ENCODE assay signal across 1 cellular context in genomic region chr16:31458073-31458834, GRCh38.
TF ChIP-seq lines count a peak whose summit lies in the region.

No MANE protein-coding gene starts in this region.

TF ChIP-seq in HepG2, 621 proteins besides CTCF, POLR2A, EP300 and RAD21 (continued from another document and continues in another):
- peak; percentile 98 for TF ChIP-seq ZNF292 (CRISPR knock-in tag; IDR thresholded peaks at IDR 0.05; ENCODE audit: borderline replicate concordance, low read depth)
- no peak; the same call in 1 of the 2 replicates for TF ChIP-seq ZNF33B (CRISPR knock-in tag; IDR thresholded peaks at IDR 0.05)
- TF ChIP-seq THRA (CRISPR knock-in tag; IDR thresholded peaks at IDR 0.05; ENCODE audit: borderline replicate concordance): peak; percentile 84
- peak; percentile 69; the same call in 1 of the 2 replicates for TF ChIP-seq ZNF550 (CRISPR knock-in tag; IDR thresholded peaks at IDR 0.05; ENCODE audit: borderline replicate concordance)
- TF ChIP-seq ZKSCAN8 (CRISPR knock-in tag; IDR thresholded peaks at IDR 0.05; ENCODE audit: borderline replicate concordance): peak; percentile 81; the same call in 1 of the 2 replicates
- peak; percentile 95; the same call in 1 of the 2 replicates for TF ChIP-seq ZBTB20 (CRISPR knock-in tag; IDR thresholded peaks at IDR 0.05; ENCODE audit: borderline replicate concordance, low read depth)
- TF ChIP-seq THAP7 (CRISPR knock-in tag; IDR thresholded peaks at IDR 0.05): peak; percentile 41; the same call in 1 of the 2 replicates
- TF ChIP-seq PITX1 (CRISPR knock-in tag; IDR thresholded peaks at IDR 0.05): peak; percentile 90
- peak; percentile 49; the same call in 1 of the 2 replicates for TF ChIP-seq ZNF263 (CRISPR knock-in tag; IDR thresholded peaks at IDR 0.05)
- no peak for TF ChIP-seq ZSCAN22 (CRISPR knock-in tag; IDR thresholded peaks at IDR 0.05)
- peak; percentile 76 for TF ChIP-seq ELF3 (CRISPR knock-in tag; IDR thresholded peaks at IDR 0.05)
- peak; percentile 92 for TF ChIP-seq RBM22 (optimal IDR thresholded peaks at IDR 0.05; ENCODE audit: low read length)
- TF ChIP-seq ZNF160 (CRISPR knock-in tag; IDR thresholded peaks at IDR 0.05): peak; percentile 52; the same call in 1 of the 2 replicates
- peak; percentile 43; the same call in 1 of the 2 replicates for TF ChIP-seq ZNF333 (CRISPR knock-in tag; IDR thresholded peaks at IDR 0.05; ENCODE audit: borderline replicate concordance)
- peak; percentile 75; the same call in 1 of the 2 replicates for TF ChIP-seq DMAP1 (CRISPR knock-in tag; IDR thresholded peaks at IDR 0.05)
- TF ChIP-seq AHDC1 (CRISPR knock-in tag; IDR thresholded peaks at IDR 0.05; ENCODE audit: borderline replicate concordance): peak; percentile 58; the same call in 1 of the 2 replicates
- peak; percentile 97 for TF ChIP-seq BORCS8-MEF2B (CRISPR knock-in tag; IDR thresholded peaks at IDR 0.05)
- no peak for TF ChIP-seq TP53 (CRISPR knock-in tag; conservative IDR thresholded peaks at IDR 0.05)
- TF ChIP-seq SMAD9 (CRISPR knock-in tag; IDR thresholded peaks at IDR 0.05): peak; percentile 95; the same call in 1 of the 2 replicates
- no peak for TF ChIP-seq NFIB (CRISPR knock-in tag; IDR thresholded peaks at IDR 0.05; ENCODE audit: borderline replicate concordance)
- TF ChIP-seq KDM6A (CRISPR knock-in tag; IDR thresholded peaks at IDR 0.05; ENCODE audit: low read depth): 0 out of 2 replicates have a peak, but pooled peaks have one; percentile 22
- peak; percentile 44 for TF ChIP-seq ZNF639 (CRISPR knock-in tag; conservative IDR thresholded peaks at IDR 0.05)
- no peak for TF ChIP-seq STAT5B (CRISPR knock-in tag; IDR thresholded peaks at IDR 0.05)
- TF ChIP-seq ZNF557 (CRISPR knock-in tag; IDR thresholded peaks at IDR 0.05): peak; percentile 96
- peak; percentile 85; the same call in 1 of the 2 replicates for TF ChIP-seq IRX3 (CRISPR knock-in tag; IDR thresholded peaks at IDR 0.05; ENCODE audit: borderline replicate concordance, low read depth)
- TF ChIP-seq ZNF772 (CRISPR knock-in tag; IDR thresholded peaks at IDR 0.05): peak; percentile 97
- TF ChIP-seq ZFP37 (CRISPR knock-in tag; IDR thresholded peaks at IDR 0.05; ENCODE audit: borderline replicate concordance): peak; percentile 80; the same call in 1 of the 2 replicates
- no peak for TF ChIP-seq USF2 (IDR thresholded peaks at IDR 0.05; ENCODE audit: low read depth, low read length)
- peak; percentile 68; the same call in 1 of the 2 replicates for TF ChIP-seq USF2 (CRISPR knock-in tag; IDR thresholded peaks at IDR 0.05; ENCODE audit: borderline replicate concordance)
- peak; percentile 70; the same call in 1 of the 2 replicates for TF ChIP-seq MTERF4 (CRISPR knock-in tag; IDR thresholded peaks at IDR 0.05)
- TF ChIP-seq ZFP82 (CRISPR knock-in tag; IDR thresholded peaks at IDR 0.05; ENCODE audit: borderline replicate concordance): no peak
- peak; percentile 77; the same call in 1 of the 2 replicates for TF ChIP-seq STAT6 (CRISPR knock-in tag; IDR thresholded peaks at IDR 0.05; ENCODE audit: borderline replicate concordance)
- TF ChIP-seq ISL2 (CRISPR knock-in tag; IDR thresholded peaks at IDR 0.05): peak; percentile 80
- no peak; the same call in 1 of the 2 replicates for TF ChIP-seq ZNF460 (CRISPR knock-in tag; IDR thresholded peaks at IDR 0.05; ENCODE audit: borderline replicate concordance)
- TF ChIP-seq ARID5B (CRISPR knock-in tag; IDR thresholded peaks at IDR 0.05): peak; percentile 81
- peak; percentile 49; the same call in 1 of the 2 replicates for TF ChIP-seq ZNF253 (CRISPR knock-in tag; IDR thresholded peaks at IDR 0.05; ENCODE audit: borderline replicate concordance)
- TF ChIP-seq ASH2L (IDR thresholded peaks at IDR 0.05; ENCODE audit: insufficient read length, low read depth, low read length): no peak
- peak; percentile 98 for TF ChIP-seq REPIN1 (CRISPR knock-in tag; IDR thresholded peaks at IDR 0.05; ENCODE audit: borderline replicate concordance, low read depth)
- no peak for TF ChIP-seq TAF15 (IDR thresholded peaks at IDR 0.05; ENCODE audit: low read depth, low read length, poor library complexity, severe bottlenecking)
- peak; percentile 84; the same call in 1 of the 2 replicates for TF ChIP-seq ZSCAN12 (CRISPR knock-in tag; IDR thresholded peaks at IDR 0.05)
- TF ChIP-seq POLR2G (IDR thresholded peaks at IDR 0.05; ENCODE audit: low read depth, low read length): peak; percentile 81
